In the genomic region with DNA sequence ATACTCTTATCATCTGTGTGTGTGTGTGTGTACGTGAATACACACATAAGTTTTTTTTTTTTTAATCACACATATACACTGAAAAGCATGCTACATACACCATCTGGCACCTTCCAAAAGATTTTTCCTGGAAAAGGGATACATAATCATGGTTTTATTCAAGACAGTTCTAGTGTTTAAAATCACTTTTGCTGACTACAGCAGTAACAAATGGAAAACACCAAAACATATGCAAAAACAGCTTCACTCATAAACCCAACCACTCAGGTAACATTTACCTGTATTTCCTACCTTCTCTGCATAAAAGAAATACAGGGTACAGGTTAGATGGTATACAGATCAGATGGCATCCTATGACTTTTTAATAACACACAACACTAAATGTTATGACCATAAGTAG, we compare ENCODE assay signal across 1 cellular context.
TF ChIP-seq lines count a peak whose summit lies in the region.

No MANE protein-coding gene starts in this region.

TF ChIP-seq in HepG2, 621 proteins besides CTCF, POLR2A, EP300 and RAD21:
- TF ChIP-seq MAFF (IDR thresholded peaks at IDR 0.05; ENCODE audit: low read depth, low read length) (peak; percentile 76), ZC3H13 (CRISPR knock-in tag; IDR thresholded peaks at IDR 0.05) (no peak), SOX13 (IDR thresholded peaks at IDR 0.05) (no peak), SOX13 (CRISPR knock-in tag; conservative IDR thresholded peaks at IDR 0.05 in 1 of 2, IDR thresholded peaks at IDR 0.05 in 1 of 2) (no peak), GLI4 (CRISPR knock-in tag; IDR thresholded peaks at IDR 0.05; ENCODE audit: borderline replicate concordance) (no peak), SKI (IDR thresholded peaks at IDR 0.05; ENCODE audit: partially characterized antibody) (no peak), BRD4 (CRISPR knock-in tag; IDR thresholded peaks at IDR 0.05) (no peak), PCBP1 (IDR thresholded peaks at IDR 0.05; ENCODE audit: borderline replicate concordance, low read depth, low read length) (no peak), MAFK (conservative IDR thresholded peaks at IDR 0.05 in 1 of 2, IDR thresholded peaks at IDR 0.05 in 1 of 2; ENCODE audit: low read length in 2 of 2) (peak; percentile 78 to 86), DPF2 (CRISPR knock-in tag; IDR thresholded peaks at IDR 0.05; ENCODE audit: borderline replicate concordance, low read depth) (no peak), ZNF30 (CRISPR knock-in tag; IDR thresholded peaks at IDR 0.05) (no peak), ZFP36L1 (CRISPR knock-in tag; IDR thresholded peaks at IDR 0.05) (no peak)
- TF ChIP-seq, protein P1, sequence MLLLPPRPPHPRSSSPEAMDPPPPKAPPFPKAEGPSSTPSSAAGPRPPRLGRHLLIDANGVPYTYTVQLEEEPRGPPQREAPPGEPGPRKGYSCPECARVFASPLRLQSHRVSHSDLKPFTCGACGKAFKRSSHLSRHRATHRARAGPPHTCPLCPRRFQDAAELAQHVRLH (CRISPR knock-in tag; IDR thresholded peaks at IDR 0.05; ENCODE audit: borderline replicate concordance, low read depth), result no peak
- TF ChIP-seq, protein P2, sequence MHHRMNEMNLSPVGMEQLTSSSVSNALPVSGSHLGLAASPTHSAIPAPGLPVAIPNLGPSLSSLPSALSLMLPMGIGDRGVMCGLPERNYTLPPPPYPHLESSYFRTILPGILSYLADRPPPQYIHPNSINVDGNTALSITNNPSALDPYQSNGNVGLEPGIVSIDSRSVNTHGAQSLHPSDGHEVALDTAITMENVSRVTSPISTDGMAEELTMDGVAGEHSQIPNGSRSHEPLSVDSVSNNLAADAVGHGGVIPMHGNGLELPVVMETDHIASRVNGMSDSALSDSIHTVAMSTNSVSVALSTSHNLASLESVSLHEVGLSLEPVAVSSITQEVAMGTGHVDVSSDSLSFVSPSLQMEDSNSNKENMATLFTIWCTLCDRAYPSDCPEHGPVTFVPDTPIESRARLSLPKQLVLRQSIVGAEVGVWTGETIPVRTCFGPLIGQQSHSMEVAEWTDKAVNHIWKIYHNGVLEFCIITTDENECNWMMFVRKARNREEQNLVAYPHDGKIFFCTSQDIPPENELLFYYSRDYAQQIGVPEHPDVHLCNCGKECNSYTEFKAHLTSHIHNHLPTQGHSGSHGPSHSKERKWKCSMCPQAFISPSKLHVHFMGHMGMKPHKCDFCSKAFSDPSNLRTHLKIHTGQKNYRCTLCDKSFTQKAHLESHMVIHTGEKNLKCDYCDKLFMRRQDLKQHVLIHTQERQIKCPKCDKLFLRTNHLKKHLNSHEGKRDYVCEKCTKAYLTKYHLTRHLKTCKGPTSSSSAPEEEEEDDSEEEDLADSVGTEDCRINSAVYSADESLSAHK (CRISPR knock-in tag; IDR thresholded peaks at IDR 0.05; ENCODE audit: borderline replicate concordance), result no peak
TF ChIP-seq in HepG2: peak in this region for 2.
